ENCODE assay signal across 8 cellular contexts in genomic region chr14:53460544-53460943, GRCh38.
"Had no signal": no experiment of that assay in that cellular context is flagged by ENCODE, and none has a peak within 500 bp of the region (broad histone marks: within the 10 kb centered on the region; RNA-seq: fewer than 3 reads in every experiment).

No MANE protein-coding gene starts in this region.

- H3K4me3 ChIP-seq: GM23338 had no signal

- H3K4me2 ChIP-seq: GM23338, KMS-11 had no signal

- H3K27ac ChIP-seq: KMS-11 had no signal

- ATAC-seq: GM23338 had no signal

- FAIRE-seq: H1, H54 had no signal

- H2AFZ ChIP-seq: GM23338 had no signal

- H3K9me3 Mint-ChIP-seq: GM23338 had no signal

- H3K27ac Mint-ChIP-seq: GM23338, H9, IgD-negative memory B cell had no signal

- DNase-seq: H9, HCEC 1CT, KBM-7 had no signal

- H3K4me3 Mint-ChIP-seq: GM23338, H9 had no signal

- H3K9ac ChIP-seq: KMS-11 had no signal

- H3K36me3 Mint-ChIP-seq: IgD-negative memory B cell had no signal
